In the genomic region with DNA sequence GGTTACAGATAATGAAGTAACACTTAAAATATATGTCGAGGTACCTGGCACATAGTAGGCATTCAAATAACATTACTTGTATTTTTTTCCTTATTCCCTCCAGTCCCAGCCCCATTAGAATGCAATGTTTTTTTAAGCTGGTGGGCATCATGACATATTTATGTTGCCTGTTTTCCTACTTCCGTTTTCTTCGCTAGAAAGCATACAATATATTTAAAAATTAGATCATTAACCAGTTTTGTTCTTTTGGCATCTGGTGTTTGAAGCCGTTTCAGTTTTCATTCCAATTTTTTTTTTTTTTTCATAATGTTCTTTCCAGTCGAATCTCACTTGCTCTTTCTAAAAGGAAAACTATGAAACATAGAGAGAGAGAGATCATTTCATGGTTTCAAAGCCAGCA, we compare ENCODE assay signal across 19 cellular contexts.
"Had no signal": no experiment of that assay in that cellular context is flagged by ENCODE, and none has a peak within 500 bp of the region (broad histone marks: within the 10 kb centered on the region; RNA-seq: fewer than 3 reads in every experiment).

No MANE protein-coding gene starts in this region.

- H3K4me1 Mint-ChIP-seq: T-cell had no signal

- H3K9me3 Mint-ChIP-seq: T-cell; T-helper 1 cell treated with Interleukin-12 subunit alpha and Interleukin-12 subunit beta and Interleukin-4 antibody, amounts not matched to agents 30 μg/mL and 1 μg/mL, for 36 hours had no signal

- DNase-seq: KBM-7, NCI-H1092 treated with DMSO at 0.1 percent for 48 hours, NCI-H1417, NCI-H1436 treated with DMSO at 0.1 percent for 48 hours, NCI-H187, NCI-H2029, NCI-H2081 treated with DMSO at 0.1 percent for 48 hours, NCI-H2227 treated with DMSO at 0.1 percent for 48 hours, NCI-H524, NCI-H526 treated with DMSO at 0.1 percent for 48 hours, NCI-H748 treated with DMSO at 0.1 percent for 48 hours, PC-3, SHP77, SK-N-SH, SW 1271, T-cell had no signal

- ATAC-seq: Panc1, PC-3, T-cell had no signal

- H3K36me3 Mint-ChIP-seq: T-cell had no signal

- H3K9me3 ChIP-seq: SK-N-SH had no signal

- H3K27ac Mint-ChIP-seq: T-cell; T-helper 1 cell treated with Interleukin-12 subunit alpha and Interleukin-12 subunit beta and Interleukin-4 antibody, amounts not matched to agents 30 μg/mL and 1 μg/mL, for 36 hours had no signal

- H3K27ac ChIP-seq: RWPE1 had no signal

- H3K4me2 ChIP-seq: SK-N-SH had no signal

- H3K9ac ChIP-seq: SK-N-SH had no signal

- H3K27me3 Mint-ChIP-seq: T-cell had no signal

- H3K4me3 Mint-ChIP-seq: T-cell; T-helper 1 cell treated with Interleukin-12 subunit alpha and Interleukin-12 subunit beta and Interleukin-4 antibody, amounts not matched to agents 30 μg/mL and 1 μg/mL, for 36 hours had no signal
